24 cellular contexts compared by ENCODE assay signal in genomic region chr1:19239876-19240275, GRCh38.
"Had no signal": no experiment of that assay in that cellular context is flagged by ENCODE, and none has a peak within 500 bp of the region (broad histone marks: within the 10 kb centered on the region; RNA-seq: fewer than 3 reads in every experiment).

No MANE protein-coding gene starts in this region.

- H3K9me3 ChIP-seq: esophagus squamous epithelium, heart right ventricle, mucosa of descending colon, thoracic aorta, upper lobe of left lung had no signal

- H3K27ac Mint-ChIP-seq: activated CD4-positive, alpha-beta T cell treated with anti-CD3 and anti-CD28 coated beads, Interleukin-2, amount 10 ng/mL, durations not matched to agents 7 days and 5 days; activated CD8-positive, alpha-beta memory T cell treated with anti-CD3 and anti-CD28 coated beads, Interleukin-2, amount 10 ng/mL, durations not matched to agents 7 days and 5 days; activated CD8-positive, alpha-beta T cell treated with anti-CD3 and anti-CD28 coated beads for 36 hours; activated naive CD8-positive, alpha-beta T cell treated with anti-CD3 and anti-CD28 coated beads for 36 hours had no signal

- ATAC-seq: activated CD8-positive, alpha-beta memory T cell treated with anti-CD3 and anti-CD28 coated beads, Interleukin-2, amount 10 ng/mL, durations not matched to agents 7 days and 5 days; activated CD8-positive, alpha-beta T cell treated with anti-CD3 and anti-CD28 coated beads for 36 hours; heart right ventricle; mucosa of descending colon; sciatic nerve had no signal

- H3K9ac ChIP-seq: parathyroid adenoma had no signal

- H3K27ac ChIP-seq: parathyroid adenoma, thoracic aorta, upper lobe of left lung had no signal

- H3K4me3 ChIP-seq: esophagus squamous epithelium, heart right ventricle, mucosa of descending colon, smooth muscle cell, thoracic aorta, upper lobe of left lung had no signal

- H3K4me1 Mint-ChIP-seq: activated CD4-positive, alpha-beta T cell treated with anti-CD3 and anti-CD28 coated beads, Interleukin-2, amount 10 ng/mL, durations not matched to agents 7 days and 5 days; activated CD8-positive, alpha-beta memory T cell treated with anti-CD3 and anti-CD28 coated beads, Interleukin-2, amount 10 ng/mL, durations not matched to agents 7 days and 5 days; naive B cell had no signal

- H3K27me3 Mint-ChIP-seq: activated CD4-positive, alpha-beta T cell treated with anti-CD3 and anti-CD28 coated beads, Interleukin-2, amount 10 ng/mL, durations not matched to agents 7 days and 5 days; activated CD8-positive, alpha-beta memory T cell treated with anti-CD3 and anti-CD28 coated beads, Interleukin-2, amount 10 ng/mL, durations not matched to agents 7 days and 5 days; activated CD8-positive, alpha-beta T cell treated with anti-CD3 and anti-CD28 coated beads for 36 hours; activated naive CD8-positive, alpha-beta T cell treated with anti-CD3 and anti-CD28 coated beads for 36 hours; central memory CD8-positive, alpha-beta T cell; naive B cell had no signal

- H3K27me3 ChIP-seq: esophagus squamous epithelium, heart right ventricle, upper lobe of left lung had no signal

- H3K4me1 ChIP-seq: parathyroid adenoma had no signal

- H3K4me3 Mint-ChIP-seq: activated CD4-positive, alpha-beta T cell treated with anti-CD3 and anti-CD28 coated beads, Interleukin-2, amount 10 ng/mL, durations not matched to agents 7 days and 5 days; activated CD8-positive, alpha-beta memory T cell treated with anti-CD3 and anti-CD28 coated beads, Interleukin-2, amount 10 ng/mL, durations not matched to agents 7 days and 5 days; activated CD8-positive, alpha-beta T cell treated with anti-CD3 and anti-CD28 coated beads for 36 hours; activated naive CD8-positive, alpha-beta T cell treated with anti-CD3 and anti-CD28 coated beads for 36 hours; central memory CD8-positive, alpha-beta T cell; naive B cell had no signal

- H3K9me3 Mint-ChIP-seq: activated CD4-positive, alpha-beta T cell treated with anti-CD3 and anti-CD28 coated beads, Interleukin-2, amount 10 ng/mL, durations not matched to agents 7 days and 5 days; activated CD8-positive, alpha-beta T cell treated with anti-CD3 and anti-CD28 coated beads for 36 hours; activated naive CD8-positive, alpha-beta T cell treated with anti-CD3 and anti-CD28 coated beads for 36 hours; central memory CD8-positive, alpha-beta T cell; naive B cell had no signal

- DNase-seq: activated CD4-positive, alpha-beta T cell treated with anti-CD3 and anti-CD28 coated beads, Interleukin-2, amount 10 ng/mL, durations not matched to agents 7 days and 5 days; activated CD4-positive, CD25-positive, alpha-beta regulatory T cell treated with anti-CD3 and anti-CD28 coated beads, Interleukin-2, amount 50 U/mL, for 72 hours; activated CD8-positive, alpha-beta memory T cell treated with anti-CD3 and anti-CD28 coated beads, Interleukin-2, amount 10 ng/mL, durations not matched to agents 7 days and 5 days; activated CD8-positive, alpha-beta T cell treated with anti-CD3 and anti-CD28 coated beads for 36 hours; activated naive CD8-positive, alpha-beta T cell treated with anti-CD3 and anti-CD28 coated beads for 36 hours; activated T-cell treated with anti-CD3 and anti-CD28 coated beads for 4 hours; esophagus squamous epithelium; heart right ventricle; islet precursor cell; left cardiac atrium; mesendoderm; mucosa of descending colon; naive B cell; nucleus accumbens; stimulated activated CD4-positive, alpha-beta T cell treated with anti-CD3 and anti-CD28 coated beads, Interleukin-15, amount 100 ng/mL, for 24 hours; stimulated activated naive CD4-positive, alpha-beta T cell; SW 1271; T-helper 2 cell; upper lobe of left lung had no signal
